ENCODE assay signal across 8 cellular contexts in genomic region chr19:10835089-10835753, GRCh38. TPM values are rescaled to one million over a fixed set of nuclear protein-coding genes. Genes with fewer than 3 reads are reported as not detected.
DNase-seq lines count a peak whose midpoint lies in the region; ATAC-seq and TF ChIP-seq lines count a peak whose summit lies in the region.

No MANE protein-coding gene starts in this region.

- no peaks in the 10 kb centered on the region; the same call in 1 of the 2 replicates for H3K27me3 ChIP-seq in H7 (ENCODE audit: control insufficient read depth, insufficient read depth, low read length)
- H3K27me3 ChIP-seq in iPS-18a (ENCODE audit: control insufficient read depth, insufficient read depth, low read length): peaks cover 4% of the 10 kb centered on the region

- H3K4me1 ChIP-seq in iPS-18a (ENCODE audit: control insufficient read depth, low read depth, low read length): no peaks in the 10 kb centered on the region

- no peaks in the 10 kb centered on the region for H3K9me3 ChIP-seq in iPS-18a (ENCODE audit: control insufficient read depth, low read depth, low read length)

- H3K27ac ChIP-seq in 22Rv1 (peak overlapping the region; percentile 99), iPS-18a (ENCODE audit: low read length) (no peak overlapping the region)

- H3K9me3 Mint-ChIP-seq in activated naive CD8-positive, alpha-beta T cell treated with anti-CD3 and anti-CD28 coated beads, Interleukin-2, amount 50 U/mL, for 24 hours: peaks cover 12% of the 10 kb centered on the region
- peaks cover 16% of the 10 kb centered on the region for H3K9me3 Mint-ChIP-seq in stimulated activated memory B cell treated with anti-CD40 and anti-IgM and Interleukin-4, amounts not matched to agents 10 μg/mL and 1 μg/mL and 100 μg/mL, for 72 hours

- DNase-seq in H7: no peak
- DNase-seq in activated naive CD8-positive, alpha-beta T cell treated with anti-CD3 and anti-CD28 coated beads, Interleukin-2, amount 50 U/mL, for 24 hours: no peak
- no peak for DNase-seq in NCI-H1436 (lab: John Stamatoyannopoulos, UW)

- TF ChIP-seq CTCF in 22Rv1 (IDR thresholded peaks at IDR 0.05): no peak

- peak overlapping the region; percentile 92 for H3K4me3 Mint-ChIP-seq in activated naive CD8-positive, alpha-beta T cell treated with anti-CD3 and anti-CD28 coated beads, Interleukin-2, amount 50 U/mL, for 24 hours
- H3K4me3 Mint-ChIP-seq in stimulated activated memory B cell treated with anti-CD40 and anti-IgM and Interleukin-4, amounts not matched to agents 10 μg/mL and 1 μg/mL and 100 μg/mL, for 72 hours: peak overlapping the region; percentile 92

- H3K27ac Mint-ChIP-seq in activated naive CD8-positive, alpha-beta T cell treated with anti-CD3 and anti-CD28 coated beads, Interleukin-2, amount 50 U/mL, for 24 hours: peak overlapping the region; percentile 99
- H3K27ac Mint-ChIP-seq in stimulated activated memory B cell treated with anti-CD40 and anti-IgM and Interleukin-4, amounts not matched to agents 10 μg/mL and 1 μg/mL and 100 μg/mL, for 72 hours: peak overlapping the region; percentile 99

- peak overlapping the region; percentile 48 for H3K4me3 ChIP-seq in H7 (ENCODE audit: insufficient read depth, low read depth, low read length)
- H3K4me3 ChIP-seq in iPS-18a (ENCODE audit: low read length): peak overlapping the region; percentile 57

- H3K4me1 Mint-ChIP-seq in activated naive CD8-positive, alpha-beta T cell treated with anti-CD3 and anti-CD28 coated beads, Interleukin-2, amount 50 U/mL, for 24 hours: peaks cover 17% of the 10 kb centered on the region
- peaks cover 17% of the 10 kb centered on the region for H3K4me1 Mint-ChIP-seq in stimulated activated memory B cell treated with anti-CD40 and anti-IgM and Interleukin-4, amounts not matched to agents 10 μg/mL and 1 μg/mL and 100 μg/mL, for 72 hours

- H3K36me3 Mint-ChIP-seq in activated naive CD8-positive, alpha-beta T cell treated with anti-CD3 and anti-CD28 coated beads, Interleukin-2, amount 50 U/mL, for 24 hours (ENCODE audit: low read depth): peaks cover 13% of the 10 kb centered on the region
- peaks cover 26% of the 10 kb centered on the region for H3K36me3 Mint-ChIP-seq in stimulated activated memory B cell treated with anti-CD40 and anti-IgM and Interleukin-4, amounts not matched to agents 10 μg/mL and 1 μg/mL and 100 μg/mL, for 72 hours

- peak overlapping the region; percentile 16 for H3K9ac ChIP-seq in iPS-18a (ENCODE audit: low read length)

- H3K36me3 ChIP-seq in H7 (replicated peaks; ENCODE audit: control insufficient read depth, insufficient read depth, low read length): peaks cover 8% of the 10 kb centered on the region
- peaks cover 16% of the 10 kb centered on the region for H3K36me3 ChIP-seq in iPS-18a (ENCODE audit: control insufficient read depth, low read depth, low read length)

- no peak for ATAC-seq in activated naive CD8-positive, alpha-beta T cell treated with anti-CD3 and anti-CD28 coated beads, Interleukin-2, amount 50 U/mL, for 24 hours
- no peak for ATAC-seq in stimulated activated memory B cell treated with anti-CD40 and anti-IgM and Interleukin-4, amounts not matched to agents 10 μg/mL and 1 μg/mL and 100 μg/mL, for 72 hours
- ATAC-seq in GM21717 (IDR thresholded peaks at IDR 0.05; ENCODE audit: unreplicated experiment) (no peak), GM18505 (IDR thresholded peaks at IDR 0.05; ENCODE audit: unreplicated experiment) (no peak)

- no peak for TF ChIP-seq POLR2A in GM18505 (IDR thresholded peaks at IDR 0.05; ENCODE audit: borderline replicate concordance, extremely low read depth, insufficient read depth, insufficient read length)

- H3K27me3 Mint-ChIP-seq in activated naive CD8-positive, alpha-beta T cell treated with anti-CD3 and anti-CD28 coated beads, Interleukin-2, amount 50 U/mL, for 24 hours: peaks cover 4% of the 10 kb centered on the region
- no peaks in the 10 kb centered on the region for H3K27me3 Mint-ChIP-seq in stimulated activated memory B cell treated with anti-CD40 and anti-IgM and Interleukin-4, amounts not matched to agents 10 μg/mL and 1 μg/mL and 100 μg/mL, for 72 hours

RNA-seq across cellular contexts. Expression of gene TMED1, which starts 0.8 kb away (rescaled TPM):
- 49.5 and 50.3 TPM in 2 replicates for total RNA-seq in H7 (2014; rRNA removed; shearing (Covaris generic))

RNA-seq across cellular contexts. Expression of gene C19orf38, which starts 13.0 kb away (rescaled TPM):
- 0.59 and 5.0 TPM in 2 replicates for total RNA-seq in H7 (2014; rRNA removed; shearing (Covaris generic))

RNA-seq across cellular contexts. Expression of gene CARM1, which starts 36.1 kb away (rescaled TPM):
- 117 and 151 TPM in 2 replicates for total RNA-seq in H7 (2014; rRNA removed; shearing (Covaris generic))
